1 cellular context compared by ENCODE assay signal in the genomic region with DNA sequence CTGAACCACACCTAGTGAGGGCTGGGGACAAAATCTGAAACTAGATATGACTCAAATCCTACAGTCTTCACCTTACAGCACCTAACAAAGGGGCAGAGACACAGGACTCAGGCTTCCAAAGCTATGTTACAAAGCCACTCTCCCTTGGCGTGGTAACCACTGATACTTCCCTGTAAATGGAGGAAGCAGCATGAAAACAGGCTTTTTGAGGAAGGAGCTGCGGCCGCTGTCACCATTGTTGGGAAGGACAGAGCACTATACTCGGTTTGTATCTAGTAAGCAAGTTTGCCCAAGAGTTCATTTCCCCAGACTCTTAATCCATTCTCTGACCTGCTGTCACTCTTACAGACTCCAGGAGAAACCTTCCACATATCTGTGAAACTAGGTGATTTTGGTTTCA.
TF ChIP-seq lines count a peak whose summit lies in the region.

No MANE protein-coding gene starts in this region.

TF ChIP-seq in HCT116, 20 proteins besides CTCF, POLR2A, EP300 and RAD21 (continued from another document):
- no peak for TF ChIP-seq ZBTB33 (IDR thresholded peaks at IDR 0.05; ENCODE audit: extremely low read depth, insufficient replicate concordance, low read length)
- TF ChIP-seq FOSL1 (IDR thresholded peaks at IDR 0.05; ENCODE audit: low read depth): no peak
- TF ChIP-seq EZH2 (IDR thresholded peaks at IDR 0.05): no peak
- TF ChIP-seq CBX3 (IDR thresholded peaks at IDR 0.05; ENCODE audit: low read depth): no peak
- no peak for TF ChIP-seq ELF1 (IDR thresholded peaks at IDR 0.05; ENCODE audit: borderline replicate concordance, low read depth)
